In genomic region chr16:12025472-12025871, GRCh38 we compare ENCODE assay signal across 25 cellular contexts. TPM values are rescaled to one million over a fixed set of nuclear protein-coding genes. Genes with fewer than 3 reads are reported as not detected.
A peak's percentile ranks its signal among the peaks of the same experiment; 100 is the strongest.
DNase-seq lines count a peak whose midpoint lies in the region; ATAC-seq and TF ChIP-seq lines count a peak whose summit lies in the region.
"Had no signal": no experiment of that assay in that cellular context is flagged by ENCODE, and none has a peak within 500 bp of the region (broad histone marks: within the 10 kb centered on the region; RNA-seq: fewer than 3 reads in every experiment).

No MANE protein-coding gene starts in this region.

- DNase-seq in DMS 273 (lab: John Stamatoyannopoulos, UW; ENCODE audit: unreplicated experiment) (peak; percentile 10), DMS 273 treated with DMSO at 0.1 percent for 48 hours (lab: John Stamatoyannopoulos, UW) (no peak), hepatocyte (ENCODE audit: low spot score) (no peak), endodermal cell (no peak), kidney glomerular epithelial cell (lab: John Stamatoyannopoulos, UW) (no peak)
- DNase-seq in stimulated activated naive B cell treated with anti-CD40 and anti-IgM and Interleukin-4, amounts not matched to agents 10 μg/mL and 1 μg/mL and 100 μg/mL, for 72 hours = no peak
- DNase-seq: AML-193; CD8-positive, alpha-beta memory T cell; DND-41; Kasumi-1; MG63; NCI-H1417 treated with DMSO at 0.1 percent for 48 hours; NCI-H187; NCI-H446; NCI-H526; PC-3; RPMI8226; SHP77; SW 1271 had no signal

- H3K36me3 ChIP-seq in HEK293 (ENCODE audit: control insufficient read depth in 2 of 2, insufficient read depth in 1 of 2, low read length in 2 of 2) (no peaks in the 10 kb centered on the region), hepatocyte (replicated peaks; ENCODE audit: insufficient read depth, low read depth) (no peaks in the 10 kb centered on the region), endodermal cell (ENCODE audit: control insufficient read depth, insufficient read depth, low read length) (no peaks in the 10 kb centered on the region)

- H3K79me2 ChIP-seq in hepatocyte = no peaks in the 10 kb centered on the region

- H3K9me3 ChIP-seq in HEK293 (ENCODE audit: control insufficient read depth, insufficient read depth, low read depth, low read length) (no peaks in the 10 kb centered on the region), hepatocyte (ENCODE audit: low read depth) (no peaks in the 10 kb centered on the region), endodermal cell (ENCODE audit: control insufficient read depth, low read length) (no peaks in the 10 kb centered on the region)
- H3K9me3 ChIP-seq: MG63 had no signal

- H3K27ac ChIP-seq in HEK293 (ENCODE audit: extremely low read depth, low read depth, low read length) (no peak overlapping the region), hepatocyte (peak overlapping the region; percentile 89), endodermal cell (ENCODE audit: low read depth, low read length) (no peak overlapping the region)
- H3K27ac ChIP-seq: 22Rv1, C4-2B, SK-N-MC had no signal

- 92% methylated on average over 5 of the region's 5 CpGs for WGBS in hepatocyte (ENCODE audit: low lambda C conversion rate, missing lambda C conversion rate)
- 94 to 97% methylated on average over 5 of the region's 5 CpGs for WGBS in endodermal cell (ENCODE audit: insufficient coverage in 1 of 2, insufficient read length in 1 of 2), 2 experiments

- POLR2A ChIA-PET in HEK293 (lab: Yijun Ruan, JAX) = no interaction called here

- H3K27ac Mint-ChIP-seq in stimulated activated naive B cell treated with anti-CD40 and anti-IgM and Interleukin-4, amounts not matched to agents 10 μg/mL and 1 μg/mL and 100 μg/mL, for 72 hours = peak overlapping the region; percentile 53
- no peak overlapping the region for H3K27ac Mint-ChIP-seq in endodermal cell

- H3K4me1 ChIP-seq in HEK293 (ENCODE audit: control insufficient read depth, insufficient read depth, low read length) (no peaks in the 10 kb centered on the region), hepatocyte (ENCODE audit: insufficient read depth) (peaks cover 15% of the 10 kb centered on the region), endodermal cell (ENCODE audit: control insufficient read depth, insufficient read depth, low read length) (peaks cover 4% of the 10 kb centered on the region)

- no peak overlapping the region for H3K9ac ChIP-seq in endodermal cell (ENCODE audit: extremely low read depth, low read length, poor library complexity, severe bottlenecking)

- H3K36me3 Mint-ChIP-seq in stimulated activated naive B cell treated with anti-CD40 and anti-IgM and Interleukin-4, amounts not matched to agents 10 μg/mL and 1 μg/mL and 100 μg/mL, for 72 hours = peaks cover 48 to 52% of the 10 kb centered on the region in 2 donors
- H3K36me3 Mint-ChIP-seq in endodermal cell (ENCODE audit: low read depth) = no peaks in the 10 kb centered on the region

- peaks cover 41 to 71% of the 10 kb centered on the region in 2 donors for H3K4me1 Mint-ChIP-seq in stimulated activated naive B cell treated with anti-CD40 and anti-IgM and Interleukin-4, amounts not matched to agents 10 μg/mL and 1 μg/mL and 100 μg/mL, for 72 hours
- H3K4me1 Mint-ChIP-seq in endodermal cell = peaks cover 9% of the 10 kb centered on the region

- H3K9me2 ChIP-seq in hepatocyte (replicated peaks; ENCODE audit: insufficient read depth) = no peaks in the 10 kb centered on the region

- H3K27me3 Mint-ChIP-seq in stimulated activated naive B cell treated with anti-CD40 and anti-IgM and Interleukin-4, amounts not matched to agents 10 μg/mL and 1 μg/mL and 100 μg/mL, for 72 hours = no peaks in the 10 kb centered on the region
- no peaks in the 10 kb centered on the region for H3K27me3 Mint-ChIP-seq in endodermal cell (ENCODE audit: insufficient read depth)
- H3K27me3 Mint-ChIP-seq: CD8-positive, alpha-beta memory T cell had no signal

- ATAC-seq in stimulated activated naive B cell treated with anti-CD40 and anti-IgM and Interleukin-4, amounts not matched to agents 10 μg/mL and 1 μg/mL and 100 μg/mL, for 72 hours (replicated peaks) = no peak
- no peak for ATAC-seq in GM19467 (IDR thresholded peaks at IDR 0.05; ENCODE audit: unreplicated experiment)
- ATAC-seq: HCT116, PC-3 had no signal

- H3K4me3 Mint-ChIP-seq in stimulated activated naive B cell treated with anti-CD40 and anti-IgM and Interleukin-4, amounts not matched to agents 10 μg/mL and 1 μg/mL and 100 μg/mL, for 72 hours = no peak overlapping the region
- H3K4me3 Mint-ChIP-seq in endodermal cell = no peak overlapping the region
- H3K4me3 Mint-ChIP-seq: CD8-positive, alpha-beta memory T cell had no signal

- H2AFZ ChIP-seq in hepatocyte = no peak overlapping the region

- no peaks in the 10 kb centered on the region for H3K9me3 Mint-ChIP-seq in stimulated activated naive B cell treated with anti-CD40 and anti-IgM and Interleukin-4, amounts not matched to agents 10 μg/mL and 1 μg/mL and 100 μg/mL, for 72 hours
- peaks cover 1% of the 10 kb centered on the region for H3K9me3 Mint-ChIP-seq in endodermal cell
- H3K9me3 Mint-ChIP-seq: CD8-positive, alpha-beta memory T cell had no signal

- H4K20me1 ChIP-seq in hepatocyte (ENCODE audit: insufficient read depth, poor library complexity, severe bottlenecking) = no peaks in the 10 kb centered on the region

- H3K4me2 ChIP-seq in hepatocyte = no peak overlapping the region

- CTCF ChIA-PET in HEK293 (lab: Yijun Ruan, JAX) = interaction anchor here (0.6 kb wide), 1 partner anchor 49 kb away, joined by 3 read pairs; the partner anchor contains the start of gene SNX29

- H3K4me3 ChIP-seq in HEK293 (ENCODE audit: low read depth, low read length) (no peak overlapping the region), hepatocyte (no peak overlapping the region), endodermal cell (ENCODE audit: low read length) (no peak overlapping the region)
- H3K4me3 ChIP-seq: MG63, SK-N-MC had no signal

- TF ChIP-seq CTCF in HEK293 (tag by site-specific recombination; IDR thresholded peaks at IDR 0.05) (no peak), hepatocyte (IDR thresholded peaks at IDR 0.05; ENCODE audit: poor library complexity) (no peak), endodermal cell (conservative IDR thresholded peaks at IDR 0.05) (no peak)

- H3K27me3 ChIP-seq in hepatocyte (no peaks in the 10 kb centered on the region), endodermal cell (ENCODE audit: control insufficient read depth, insufficient read depth, low read length, poor library complexity, severe bottlenecking) (no peaks in the 10 kb centered on the region)
- H3K27me3 ChIP-seq: MG63 had no signal

TF ChIP-seq in HEK293, 187 proteins besides CTCF, POLR2A, EP300 and RAD21:
- TF ChIP-seq ZNF561 (tag by site-specific recombination; IDR thresholded peaks at IDR 0.05; ENCODE audit: borderline replicate concordance) = no peak
- TF ChIP-seq HOXA7 (CRISPR knock-in tag; IDR thresholded peaks at IDR 0.05; ENCODE audit: borderline replicate concordance) = no peak
- TF ChIP-seq ZEB2 (tag by site-specific recombination; IDR thresholded peaks at IDR 0.05) = no peak
- no peak for TF ChIP-seq ZFP3 (tag by site-specific recombination; IDR thresholded peaks at IDR 0.05; ENCODE audit: low read depth)
- TF ChIP-seq RBAK (tag by site-specific recombination; IDR thresholded peaks at IDR 0.05) = no peak
- TF ChIP-seq ZNF23 (tag by site-specific recombination; IDR thresholded peaks at IDR 0.05; ENCODE audit: borderline replicate concordance) = peak; percentile 97
- peak; percentile 88 for TF ChIP-seq ZBTB17 (tag by site-specific recombination; IDR thresholded peaks at IDR 0.05)
- TF ChIP-seq ZNF157 (tag by site-specific recombination; IDR thresholded peaks at IDR 0.05) = no peak

RNA-seq across cellular contexts. Expression of gene SNX29, which starts 48.9 kb away (rescaled TPM):
- 5.3 and 7.5 TPM in 2 replicates for total RNA-seq in hepatocyte
- polyA plus RNA-seq in hepatocyte = 17.4 and 23.9 TPM in 2 replicates
- total RNA-seq in endodermal cell = 10 to 100 TPM; 11.0 to 18.3 TPM
- polyA plus RNA-seq in endodermal cell (2013, experiment 1 of 2) = 7.4 TPM
- polyA plus RNA-seq in endodermal cell (2013, experiment 2 of 2) = 6.9 TPM
